ENCODE assay signal across 8 cellular contexts in the genomic region with DNA sequence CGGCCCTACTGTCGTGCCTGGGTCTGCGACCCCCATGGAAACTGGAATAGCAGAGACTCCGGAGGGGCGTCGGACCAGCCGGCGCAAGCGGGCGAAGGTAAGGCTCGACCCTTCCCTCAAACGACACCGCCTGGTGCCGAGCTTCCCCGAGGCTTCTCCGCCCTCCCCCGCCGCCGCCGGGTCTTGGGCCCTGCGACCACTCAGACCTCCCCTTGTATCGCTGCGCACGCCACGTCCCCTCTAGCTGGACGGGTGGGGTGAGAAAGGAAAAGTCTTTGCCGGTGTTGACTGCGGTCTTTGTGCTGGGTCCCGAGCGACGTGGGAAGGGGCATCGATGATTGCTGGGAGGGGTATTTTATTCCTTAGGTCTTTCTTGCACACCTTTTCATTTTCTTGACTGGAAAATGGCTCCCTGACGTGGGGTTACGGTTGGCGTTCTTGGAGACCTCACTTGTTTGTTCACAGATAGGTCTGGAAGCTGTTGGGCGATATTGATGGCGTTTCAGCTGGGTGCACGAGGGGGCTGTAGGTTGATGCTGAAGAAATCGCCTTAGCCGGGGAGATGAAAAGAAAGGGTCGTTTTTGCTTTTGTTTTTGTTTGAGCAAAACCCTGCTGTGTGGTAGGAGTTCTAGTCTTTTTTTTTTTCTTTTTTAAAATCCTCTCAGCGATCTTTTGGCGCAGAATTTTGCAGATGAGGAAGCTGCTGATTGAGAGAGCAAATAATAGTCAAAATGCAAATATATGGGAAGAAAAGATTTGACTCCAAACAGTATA. TPM values are rescaled to one million over a fixed set of nuclear protein-coding genes. Genes with fewer than 3 reads are reported as not detected.
DNase-seq lines count a peak whose midpoint lies in the region; ATAC-seq and TF ChIP-seq lines count a peak whose summit lies in the region.

No MANE protein-coding gene starts in this region.

- H3K4me3 Mint-ChIP-seq in chondrocyte (ENCODE audit: unreplicated experiment) = peak overlapping the region; percentile 95

- peak; percentile 6 for ATAC-seq in GM21367 (IDR thresholded peaks at IDR 0.05; ENCODE audit: unreplicated experiment)
- ATAC-seq in GM18505 (IDR thresholded peaks at IDR 0.05; ENCODE audit: unreplicated experiment) = no peak

- peak overlapping the region; percentile 82 for H3K4me3 ChIP-seq in HUES64 (ENCODE audit: low read length)

- under 1% methylated on average over 43 of the region's 43 CpGs for WGBS in HUES64

- H3K9ac ChIP-seq in HUES64 (ENCODE audit: low read depth, low read length) = peak overlapping the region; percentile 88

- no peak for TF ChIP-seq POLR2A in GM18505 (IDR thresholded peaks at IDR 0.05; ENCODE audit: borderline replicate concordance, extremely low read depth, insufficient read depth, insufficient read length)

- peaks cover 15% of the 10 kb centered on the region for H3K36me3 ChIP-seq in HUES64 (ENCODE audit: insufficient read depth, low read length)

- DNase-seq in D341Med (ENCODE audit: low spot score) (peak; percentile 61), UCSD-AML1 (lab: John Stamatoyannopoulos, UW; ENCODE audit: unreplicated experiment) (peak; percentile 58), chondrocyte (ENCODE audit: low spot score) (no peak)
- peak; percentile 18 for DNase-seq in stimulated activated CD4-positive, alpha-beta T cell treated with anti-CD3 and anti-CD28 coated beads, Interleukin-4, amount 100 ng/mL, for 24 hours

- H3K36me3 Mint-ChIP-seq in chondrocyte (ENCODE audit: low read depth) = peaks cover 4% of the 10 kb centered on the region

- H3K9me3 Mint-ChIP-seq in chondrocyte (ENCODE audit: low read depth) = peaks cover 17% of the 10 kb centered on the region

- peak overlapping the region; percentile 96 for H3K27ac Mint-ChIP-seq in chondrocyte (ENCODE audit: unreplicated experiment)

- H3K27me3 Mint-ChIP-seq in chondrocyte (ENCODE audit: low read depth) = no peaks in the 10 kb centered on the region

- peaks cover 42% of the 10 kb centered on the region for H3K4me1 Mint-ChIP-seq in chondrocyte (ENCODE audit: low read depth)

- no peak for TF ChIP-seq CTCF in chondrocyte (IDR thresholded peaks at IDR 0.05)

- H3K27ac ChIP-seq in HUES64 (ENCODE audit: low read depth, low read length) = peak overlapping the region; percentile 83
- H3K27ac ChIP-seq in layer of hippocampus (ENCODE audit: low read depth, low read length) = peak overlapping the region; percentile 30

- H3K9me3 ChIP-seq in HUES64 (ENCODE audit: insufficient read depth, low read depth, low read length) = peaks cover 18% of the 10 kb centered on the region

- H3K4me1 ChIP-seq in HUES64 (ENCODE audit: insufficient read depth, low read length) = no peaks in the 10 kb centered on the region

- no peaks in the 10 kb centered on the region for H3K27me3 ChIP-seq in HUES64 (ENCODE audit: insufficient read depth, low read length)
- no peaks in the 10 kb centered on the region for H3K27me3 ChIP-seq in layer of hippocampus (ENCODE audit: control insufficient read depth, insufficient read depth, low read length)

RNA-seq across cellular contexts. Expression of gene KDM1A, which starts 0.8 kb away (rescaled TPM):
- polyA plus RNA-seq in HUES64 (2013, experiment 1 of 2) = 158 TPM
- 179 TPM for polyA plus RNA-seq in HUES64 (2013, experiment 2 of 2)
- 88.1 to 105 TPM (median 89.9 TPM) in 3 replicates for total RNA-seq in chondrocyte

RNA-seq across cellular contexts. Expression of gene TEX46, which starts 4.4 kb away (rescaled TPM):
- polyA plus RNA-seq in HUES64 (2013, experiment 1 of 2) = not detected
- not detected for polyA plus RNA-seq in HUES64 (2013, experiment 2 of 2)
- not detected in 3 replicates for total RNA-seq in chondrocyte

RNA-seq across cellular contexts. Expression of gene LACTBL1, which starts 47.4 kb away (rescaled TPM):
- not detected for polyA plus RNA-seq in HUES64 (2013, experiment 1 of 2)
- not detected for polyA plus RNA-seq in HUES64 (2013, experiment 2 of 2)
- not detected in 3 replicates for total RNA-seq in chondrocyte
